Comparison of ENCODE assay signal across 21 cellular contexts in genomic region chr5:153777681-153778080, GRCh38.
DNase-seq lines count a peak whose midpoint lies in the region; ATAC-seq and TF ChIP-seq lines count a peak whose summit lies in the region.
"Had no signal": no experiment of that assay in that cellular context is flagged by ENCODE, and none has a peak within 500 bp of the region (broad histone marks: within the 10 kb centered on the region; RNA-seq: fewer than 3 reads in every experiment).

No MANE protein-coding gene starts in this region.

- ATAC-seq in stimulated activated naive CD8-positive, alpha-beta T cell treated with anti-CD3 and anti-CD28 coated beads, Interleukin-15, amount 100 ng/mL, for 72 hours = no peak
- ATAC-seq: stimulated activated naive B cell treated with anti-CD40 and anti-IgM and Interleukin-4, amounts not matched to agents 10 μg/mL and 1 μg/mL and 100 μg/mL, for 72 hours had no signal

- no peak for TF ChIP-seq CTCF in glutamatergic neuron (IDR thresholded peaks at IDR 0.05; ENCODE audit: partially characterized antibody, unreplicated experiment)

- no peaks in the 10 kb centered on the region for H3K36me3 Mint-ChIP-seq in glutamatergic neuron (ENCODE audit: unreplicated experiment)
- H3K36me3 Mint-ChIP-seq: activated naive CD8-positive, alpha-beta T cell treated with anti-CD3 and anti-CD28 coated beads for 36 hours; mesothelial cell of epicardium; naive B cell; stimulated activated naive B cell treated with anti-CD40 and anti-IgM and Interleukin-4, amounts not matched to agents 10 μg/mL and 1 μg/mL and 100 μg/mL, for 72 hours had no signal

- H3K27ac Mint-ChIP-seq in glutamatergic neuron (ENCODE audit: unreplicated experiment) = peak overlapping the region; percentile 93
- H3K27ac Mint-ChIP-seq in stimulated activated naive CD8-positive, alpha-beta T cell treated with anti-CD3 and anti-CD28 coated beads, Interleukin-15, amount 100 ng/mL, for 72 hours = no peak overlapping the region
- H3K27ac Mint-ChIP-seq: activated B cell treated with CpG ODN at 0.5 μM for 24 hours; activated CD4-positive, alpha-beta T cell treated with anti-CD3 and anti-CD28 coated beads, Interleukin-2, amount 10 ng/mL, durations not matched to agents 7 days and 5 days; activated naive CD8-positive, alpha-beta T cell treated with anti-CD3 and anti-CD28 coated beads for 36 hours; mesothelial cell of epicardium; naive B cell; stimulated activated naive B cell treated with anti-CD40 and anti-IgM and Interleukin-4, amounts not matched to agents 10 μg/mL and 1 μg/mL and 100 μg/mL, for 72 hours had no signal

- peak; percentile 64 for DNase-seq in NCI-H146 (lab: John Stamatoyannopoulos, UW)
- peak; percentile 94 for DNase-seq in NCI-H748 (lab: John Stamatoyannopoulos, UW; ENCODE audit: unreplicated experiment)
- peak; percentile 61 for DNase-seq in glutamatergic neuron
- peak; percentile 55 for DNase-seq in putamen (ENCODE audit: low spot score)
- DNase-seq in stimulated activated naive CD8-positive, alpha-beta T cell treated with anti-CD3 and anti-CD28 coated beads, Interleukin-15, amount 100 ng/mL, for 72 hours = no peak
- DNase-seq in KG1 (lab: John Stamatoyannopoulos, UW) = no peak
- no peak for DNase-seq in kidney glomerular epithelial cell (lab: John Stamatoyannopoulos, UW)
- DNase-seq: activated B cell treated with CpG ODN at 0.5 μM for 24 hours; activated CD4-positive, alpha-beta T cell treated with anti-CD3 and anti-CD28 coated beads, Interleukin-2, amount 10 ng/mL, durations not matched to agents 7 days and 5 days; activated effector memory CD4-positive, alpha-beta T cell treated with anti-CD3 and anti-CD28 coated beads, Interleukin-2, amount 50 U/mL, for 16 hours; activated naive CD8-positive, alpha-beta T cell treated with anti-CD3 and anti-CD28 coated beads for 36 hours; anterior cingulate cortex; effector CD4-positive, alpha-beta T cell; GM23248; IMR-90; naive B cell; NCI-H2081 treated with DMSO at 0.1 percent for 48 hours; OCI-M1; stimulated activated naive B cell treated with anti-CD40 and anti-IgM and Interleukin-4, amounts not matched to agents 10 μg/mL and 1 μg/mL and 100 μg/mL, for 72 hours; upper lobe of left lung had no signal

- H3K27me3 Mint-ChIP-seq in glutamatergic neuron (ENCODE audit: unreplicated experiment) = peaks cover 2% of the 10 kb centered on the region
- H3K27me3 Mint-ChIP-seq in stimulated activated naive CD8-positive, alpha-beta T cell treated with anti-CD3 and anti-CD28 coated beads, Interleukin-15, amount 100 ng/mL, for 72 hours = no peaks in the 10 kb centered on the region
- H3K27me3 Mint-ChIP-seq: activated CD4-positive, alpha-beta T cell treated with anti-CD3 and anti-CD28 coated beads, Interleukin-2, amount 10 ng/mL, durations not matched to agents 7 days and 5 days; stimulated activated naive B cell treated with anti-CD40 and anti-IgM and Interleukin-4, amounts not matched to agents 10 μg/mL and 1 μg/mL and 100 μg/mL, for 72 hours had no signal

- peak overlapping the region; percentile 30 for H3K4me3 Mint-ChIP-seq in glutamatergic neuron (ENCODE audit: unreplicated experiment)
- no peak overlapping the region for H3K4me3 Mint-ChIP-seq in stimulated activated naive CD8-positive, alpha-beta T cell treated with anti-CD3 and anti-CD28 coated beads, Interleukin-15, amount 100 ng/mL, for 72 hours
- H3K4me3 Mint-ChIP-seq: activated B cell treated with CpG ODN at 0.5 μM for 24 hours; activated CD4-positive, alpha-beta T cell treated with anti-CD3 and anti-CD28 coated beads, Interleukin-2, amount 10 ng/mL, durations not matched to agents 7 days and 5 days; activated naive CD8-positive, alpha-beta T cell treated with anti-CD3 and anti-CD28 coated beads for 36 hours; mesothelial cell of epicardium; stimulated activated naive B cell treated with anti-CD40 and anti-IgM and Interleukin-4, amounts not matched to agents 10 μg/mL and 1 μg/mL and 100 μg/mL, for 72 hours had no signal

- H3K9me3 Mint-ChIP-seq in glutamatergic neuron (ENCODE audit: unreplicated experiment) = peaks cover 4% of the 10 kb centered on the region
- peaks cover 0 to 8% of the 10 kb centered on the region in 2 donors for H3K9me3 Mint-ChIP-seq in stimulated activated naive CD8-positive, alpha-beta T cell treated with anti-CD3 and anti-CD28 coated beads, Interleukin-15, amount 100 ng/mL, for 72 hours
- H3K9me3 Mint-ChIP-seq: activated B cell treated with CpG ODN at 0.5 μM for 24 hours; activated CD4-positive, alpha-beta T cell treated with anti-CD3 and anti-CD28 coated beads, Interleukin-2, amount 10 ng/mL, durations not matched to agents 7 days and 5 days; activated naive CD8-positive, alpha-beta T cell treated with anti-CD3 and anti-CD28 coated beads for 36 hours; mesothelial cell of epicardium had no signal

- H3K4me1 Mint-ChIP-seq in glutamatergic neuron (ENCODE audit: low read depth, unreplicated experiment) = peaks cover 26% of the 10 kb centered on the region
- H3K4me1 Mint-ChIP-seq in stimulated activated naive CD8-positive, alpha-beta T cell treated with anti-CD3 and anti-CD28 coated beads, Interleukin-15, amount 100 ng/mL, for 72 hours = no peaks in the 10 kb centered on the region
- H3K4me1 Mint-ChIP-seq: activated B cell treated with CpG ODN at 0.5 μM for 24 hours; activated CD4-positive, alpha-beta T cell treated with anti-CD3 and anti-CD28 coated beads, Interleukin-2, amount 10 ng/mL, durations not matched to agents 7 days and 5 days; activated naive CD8-positive, alpha-beta T cell treated with anti-CD3 and anti-CD28 coated beads for 36 hours; naive B cell; stimulated activated naive B cell treated with anti-CD40 and anti-IgM and Interleukin-4, amounts not matched to agents 10 μg/mL and 1 μg/mL and 100 μg/mL, for 72 hours had no signal

Comparison
In these comparisons a context has a peak if more than half of its experiments do, and no peak if none do; other contexts are left out.
1. DNase-seq: peak in NCI-H146 (single experiment), NCI-H748 (single experiment), glutamatergic neuron (single experiment) and putamen (single experiment); none in stimulated activated naive CD8-positive, alpha-beta T cell treated with anti-CD3 and anti-CD28 coated beads, Interleukin-15, amount 100 ng/mL, for 72 hours (0 of 2), KG1 (single experiment) and kidney glomerular epithelial cell (single experiment).